13 cellular contexts compared by ENCODE assay signal in the genomic region with DNA sequence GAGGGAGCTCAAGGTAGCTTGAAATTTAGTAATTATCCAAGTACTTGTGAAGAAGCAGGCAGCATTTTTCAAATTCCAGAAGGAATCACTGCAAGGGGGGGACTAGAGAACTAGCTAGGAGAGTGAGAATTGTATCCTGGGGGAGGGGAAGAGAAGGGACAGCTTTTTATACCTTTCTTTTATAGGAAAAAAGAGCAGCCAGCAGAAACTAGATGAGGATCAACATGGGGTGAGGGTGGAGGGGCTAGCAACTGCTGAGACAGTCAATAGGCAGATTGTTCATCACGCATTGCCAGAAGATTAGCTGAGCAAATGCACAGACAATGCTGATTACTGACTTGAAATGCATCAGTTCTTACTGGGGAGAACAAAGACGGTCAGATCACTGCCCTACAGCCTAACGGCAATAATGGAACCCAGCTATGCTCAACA.
DNase-seq lines count a peak whose midpoint lies in the region; ATAC-seq and TF ChIP-seq lines count a peak whose summit lies in the region.
"Had no signal": no experiment of that assay in that cellular context is flagged by ENCODE, and none has a peak within 500 bp of the region (broad histone marks: within the 10 kb centered on the region; RNA-seq: fewer than 3 reads in every experiment).

No MANE protein-coding gene starts in this region.

- H3K27me3 ChIP-seq in iPS-20b (ENCODE audit: insufficient read depth, low read length) (no peaks in the 10 kb centered on the region), thyroid gland (no peaks in the 10 kb centered on the region)

- H3K27ac ChIP-seq in SK-N-MC: peak overlapping the region; percentile 37
- H3K27ac ChIP-seq in iPS-20b (ENCODE audit: low read length): peak overlapping the region; percentile 92
- peak overlapping the region; percentile 16 to 74 (median 48) for H3K27ac ChIP-seq in thyroid gland
- H3K27ac ChIP-seq: 22Rv1 had no signal

- intact Hi-C loops in thyroid gland (cut with DNase I): no loop called here

- peak in 2 of 3 experiments; percentile 9 to 26 for DNase-seq in NCI-H1417 (lab: John Stamatoyannopoulos, UW)
- no peak for DNase-seq in NCI-H1417 treated with DMSO at 0.1 percent for 48 hours (lab: John Stamatoyannopoulos, UW)
- no peak for DNase-seq in SK-N-MC (ENCODE audit: low read depth, low spot score)
- peak; percentile 9 to 18 for DNase-seq in thyroid gland
- DNase-seq in T-helper 1 cell: no peak
- no peak for DNase-seq in SHP77 treated with DMSO at 0.1 percent for 48 hours (lab: John Stamatoyannopoulos, UW)
- DNase-seq: effector CD8-positive, alpha-beta T cell; naive B cell; NCI-H187; stimulated activated CD4-positive, alpha-beta T cell treated with anti-CD3 and anti-CD28 coated beads, Interleukin-15, amount 100 ng/mL, for 24 hours had no signal

- H3K4me3 ChIP-seq in SK-N-MC (0 out of 2 replicates have a peak overlapping the region, but pooled peaks have one; percentile 9), iPS-20b (ENCODE audit: low read length) (peak overlapping the region; percentile 58), thyroid gland (replicated peaks in 1 of 3) (no peak overlapping the region)

- no peak for ATAC-seq in HG03354 (IDR thresholded peaks at IDR 0.05; ENCODE audit: poor library complexity, severe bottlenecking, unreplicated experiment)

- no peak for TF ChIP-seq POLR2A in thyroid gland (IDR thresholded peaks at IDR 0.05)

- TF ChIP-seq CTCF in thyroid gland (IDR thresholded peaks at IDR 0.05): no peak

- H3K9ac ChIP-seq in SK-N-MC (ENCODE audit: insufficient read length) (peak overlapping the region; percentile 4), iPS-20b (ENCODE audit: low read depth, low read length) (peak overlapping the region; percentile 77)

- H3K4me1 ChIP-seq in iPS-20b (ENCODE audit: insufficient read depth, low read length) (peaks cover 56% of the 10 kb centered on the region), thyroid gland (peaks cover 24 to 26% of the 10 kb centered on the region in 2 donors)

- H3K36me3 ChIP-seq in SK-N-MC (ENCODE audit: insufficient read depth, low read length) (no peaks in the 10 kb centered on the region), iPS-20b (ENCODE audit: insufficient read depth, low read depth, low read length) (no peaks in the 10 kb centered on the region), thyroid gland (no peaks in the 10 kb centered on the region)

- 63 to 68% methylated on average over 3 of the region's 3 CpGs for WGBS in thyroid gland, 2 donors

- H3K9me3 ChIP-seq in SK-N-MC (ENCODE audit: low read depth, low read length) (no peaks in the 10 kb centered on the region), iPS-20b (ENCODE audit: insufficient read depth, low read depth, low read length) (no peaks in the 10 kb centered on the region), thyroid gland (no peaks in the 10 kb centered on the region)

Comparison
In these comparisons a context has a peak if more than half of its experiments do, and no peak if none do; other contexts are left out.
1. DNase-seq: peak in NCI-H1417 (2 of 3) and thyroid gland (2 of 2); none in NCI-H1417 treated with DMSO at 0.1 percent for 48 hours (single experiment), SK-N-MC (single experiment), T-helper 1 cell (0 of 5) and SHP77 treated with DMSO at 0.1 percent for 48 hours (single experiment).
2. H3K27ac ChIP-seq: peak in every context shown above with its lines; median percentile 92 in iPS-20b; 48 in thyroid gland; 37 in SK-N-MC.
3. H3K4me3 ChIP-seq: peak in SK-N-MC (single experiment) and iPS-20b (single experiment); none in thyroid gland (0 of 3).